In genomic region chr1:209692745-209693504, GRCh38 we compare ENCODE assay signal across 8 cellular contexts. TPM values are rescaled to one million over a fixed set of nuclear protein-coding genes. Genes with fewer than 3 reads are reported as not detected.
A peak's percentile ranks its signal among the peaks of the same experiment; 100 is the strongest.
DNase-seq lines count a peak whose midpoint lies in the region; ATAC-seq and TF ChIP-seq lines count a peak whose summit lies in the region.

No MANE protein-coding gene starts in this region.

- peaks cover 39 to 72% (median 53%) of the 10 kb centered on the region in 10 experiments for H3K4me1 ChIP-seq in BLaER1 treated with 17β-estradiol and CSF1 and Interleukin-3, amounts not matched to agents 10 nM and 100 nM
- H3K4me1 ChIP-seq in RWPE2 (ENCODE audit: insufficient read depth, poor library complexity, severe bottlenecking), result peaks cover 3% of the 10 kb centered on the region
- peaks cover 21% of the 10 kb centered on the region for H3K4me1 ChIP-seq in foreskin keratinocyte
- peaks cover 4% of the 10 kb centered on the region for H3K4me1 ChIP-seq in testis

- H3K9ac ChIP-seq in BLaER1 treated with 17β-estradiol and CSF1 and Interleukin-3, amounts not matched to agents 10 nM and 100 nM, result peak overlapping the region in 10 of 11 experiments; percentile 16 to 61 (median 42); a peak in 15 of 22 replicates

- WGBS in testis, 2 donors, result 2 to 7% methylated on average over 3 of the region's 3 CpGs

- intact Hi-C loops in activated T-helper 2 cell treated with anti-CD3 and anti-CD28 coated beads, Interferon-gamma antibody, Interleukin-2, Interleukin-4, amounts not matched to agents 10 μg/mL and 5 μg/mL and 100 μg/mL, durations not matched to agents 14 hours and 24 hours and 36 hours (cut with micrococcal nuclease), result loop anchor here (1.0 to 2.0 kb wide), 5 partner anchors 54 to 124 kb away; no protein-coding TSS in a partner anchor
- intact Hi-C loops in testis (cut with DNase I; ENCODE audit: low total_unique reads), result loop anchor here (5.0 to 10.0 kb wide), 2 partner anchors 52 to 116 kb away; no protein-coding TSS in a partner anchor

- H3K9me3 Mint-ChIP-seq in activated T-helper 2 cell treated with anti-CD3 and anti-CD28 coated beads, Interferon-gamma antibody, Interleukin-2, Interleukin-4, amounts not matched to agents 10 μg/mL and 5 μg/mL and 100 μg/mL, durations not matched to agents 14 hours and 24 hours and 36 hours, result no peaks in the 10 kb centered on the region

- DNase-seq in RWPE2 (ENCODE audit: low spot score) (no peak), foreskin keratinocyte (peak; percentile 47 to 75), occipital lobe (lab: John Stamatoyannopoulos, UW) (peak; percentile 33), testis (peak; percentile 82)
- DNase-seq in activated T-helper 2 cell treated with anti-CD3 and anti-CD28 coated beads, Interferon-gamma antibody, Interleukin-2, Interleukin-4, amounts not matched to agents 10 μg/mL and 5 μg/mL and 100 μg/mL, durations not matched to agents 14 hours and 24 hours and 36 hours (ENCODE audit: low spot score), result peak; percentile 50

- H3K4me2 ChIP-seq in BLaER1 treated with 17β-estradiol and CSF1 and Interleukin-3, amounts not matched to agents 10 nM and 100 nM, result peak overlapping the region; percentile 58 to 79 (median 72)

- peak overlapping the region in 10 of 11 experiments; percentile 60 to 75 (median 64); a peak in 20 of 22 replicates for H3K27ac ChIP-seq in BLaER1 treated with 17β-estradiol and CSF1 and Interleukin-3, amounts not matched to agents 10 nM and 100 nM
- H3K27ac ChIP-seq in RWPE2 (ENCODE audit: poor library complexity, severe bottlenecking) (no peak overlapping the region), foreskin keratinocyte (no peak overlapping the region), testis (no peak overlapping the region)

- H3K4me1 Mint-ChIP-seq in activated T-helper 2 cell treated with anti-CD3 and anti-CD28 coated beads, Interferon-gamma antibody, Interleukin-2, Interleukin-4, amounts not matched to agents 10 μg/mL and 5 μg/mL and 100 μg/mL, durations not matched to agents 14 hours and 24 hours and 36 hours (ENCODE audit: low read depth), result peaks cover 43% of the 10 kb centered on the region

- peaks cover 25% of the 10 kb centered on the region for H3K36me3 Mint-ChIP-seq in activated T-helper 2 cell treated with anti-CD3 and anti-CD28 coated beads, Interferon-gamma antibody, Interleukin-2, Interleukin-4, amounts not matched to agents 10 μg/mL and 5 μg/mL and 100 μg/mL, durations not matched to agents 14 hours and 24 hours and 36 hours (ENCODE audit: low read depth)

- no peaks in the 10 kb centered on the region for H3K27me3 ChIP-seq in BLaER1 treated with 17β-estradiol and CSF1 and Interleukin-3, amounts not matched to agents 10 nM and 100 nM
- H3K27me3 ChIP-seq in RWPE2 (ENCODE audit: insufficient read depth, poor library complexity, severe bottlenecking) (no peaks in the 10 kb centered on the region), foreskin keratinocyte (no peaks in the 10 kb centered on the region), testis (no peaks in the 10 kb centered on the region)

- TF ChIP-seq POLR2A in testis (IDR thresholded peaks at IDR 0.05), result no peak

- H4K20me1 ChIP-seq in BLaER1 treated with 17β-estradiol and CSF1 and Interleukin-3, amounts not matched to agents 10 nM and 100 nM, result no peaks in the 10 kb centered on the region

- no peaks in the 10 kb centered on the region for H3K27me3 Mint-ChIP-seq in activated T-helper 2 cell treated with anti-CD3 and anti-CD28 coated beads, Interferon-gamma antibody, Interleukin-2, Interleukin-4, amounts not matched to agents 10 μg/mL and 5 μg/mL and 100 μg/mL, durations not matched to agents 14 hours and 24 hours and 36 hours (ENCODE audit: low read depth)

- H3K36me3 ChIP-seq in BLaER1 treated with 17β-estradiol and CSF1 and Interleukin-3, amounts not matched to agents 10 nM and 100 nM, result peaks cover 0 to 4% (median 0%) of the 10 kb centered on the region in 11 experiments; a peak in 1 of 22 replicates
- H3K36me3 ChIP-seq in RWPE2 (ENCODE audit: low read depth), result no peaks in the 10 kb centered on the region
- H3K36me3 ChIP-seq in testis (ENCODE audit: low read depth, missing control alignments), result no peaks in the 10 kb centered on the region

- TF ChIP-seq CTCF in LNCAP (IDR thresholded peaks at IDR 0.05), result peak; percentile 94
- peak; percentile 76 for TF ChIP-seq CTCF in RWPE2 (IDR thresholded peaks at IDR 0.05; ENCODE audit: poor library complexity, severe bottlenecking)
- TF ChIP-seq CTCF in foreskin keratinocyte (conservative IDR thresholded peaks at IDR 0.05), result peak; percentile 98
- peak; percentile 75 to 83 (median 76) for TF ChIP-seq CTCF in testis (IDR thresholded peaks at IDR 0.05)

- H3K9me3 ChIP-seq in BLaER1 treated with 17β-estradiol and CSF1 and Interleukin-3, amounts not matched to agents 10 nM and 100 nM (replicated peaks in 1 of 11), result peaks cover 0 to 7% (median 0%) of the 10 kb centered on the region in 11 experiments; a peak in 1 of 22 replicates
- H3K9me3 ChIP-seq in RWPE2 (ENCODE audit: severe bottlenecking) (no peaks in the 10 kb centered on the region), testis (no peaks in the 10 kb centered on the region)

- H3K4me3 ChIP-seq in BLaER1 treated with 17β-estradiol and CSF1 and Interleukin-3, amounts not matched to agents 10 nM and 100 nM, result no peak overlapping the region
- H3K4me3 ChIP-seq in RWPE2 (ENCODE audit: severe bottlenecking) (no peak overlapping the region), testis (no peak overlapping the region)

- ATAC-seq in GM19395 (IDR thresholded peaks at IDR 0.05; ENCODE audit: unreplicated experiment) (peak; percentile 85), RWPE2 (ENCODE audit: low read depth) (peak; percentile 48; the same call in 2 of the 3 replicates), foreskin keratinocyte (peak; percentile 52)

- H3K4me3 Mint-ChIP-seq in activated T-helper 2 cell treated with anti-CD3 and anti-CD28 coated beads, Interferon-gamma antibody, Interleukin-2, Interleukin-4, amounts not matched to agents 10 μg/mL and 5 μg/mL and 100 μg/mL, durations not matched to agents 14 hours and 24 hours and 36 hours (ENCODE audit: low read depth), result no peak overlapping the region

- peak overlapping the region; percentile 53 for H3K27ac Mint-ChIP-seq in activated T-helper 2 cell treated with anti-CD3 and anti-CD28 coated beads, Interferon-gamma antibody, Interleukin-2, Interleukin-4, amounts not matched to agents 10 μg/mL and 5 μg/mL and 100 μg/mL, durations not matched to agents 14 hours and 24 hours and 36 hours

RNA-seq across cellular contexts. Expression of gene HSD11B1, which starts 11.7 kb away (rescaled TPM):
- total RNA-seq in activated T-helper 2 cell treated with anti-CD3 and anti-CD28 coated beads, Interferon-gamma antibody, Interleukin-2, Interleukin-4, amounts not matched to agents 10 μg/mL and 5 μg/mL and 100 μg/mL, durations not matched to agents 14 hours and 24 hours and 36 hours, result 8.2 and 8.6 TPM in 2 replicates
- total RNA-seq in foreskin keratinocyte, result 0.56 and 0.61 TPM in 2 replicates
- polyA plus RNA-seq in foreskin keratinocyte, result 0.29 and 0.54 TPM in 2 replicates
- not detected for total RNA-seq in occipital lobe
- 10 to 100 TPM; 17.6 to 18.0 TPM for total RNA-seq in testis
- 19.5 TPM for polyA plus RNA-seq in testis (ENCODE audit: insufficient read depth, low read depth, low replicate concordance)

RNA-seq across cellular contexts. Expression of gene G0S2, which starts 17.7 kb away (rescaled TPM):
- total RNA-seq in activated T-helper 2 cell treated with anti-CD3 and anti-CD28 coated beads, Interferon-gamma antibody, Interleukin-2, Interleukin-4, amounts not matched to agents 10 μg/mL and 5 μg/mL and 100 μg/mL, durations not matched to agents 14 hours and 24 hours and 36 hours, result 49.3 and 49.4 TPM in 2 replicates
- total RNA-seq in foreskin keratinocyte (19.7 and 24.0 TPM in 2 replicates), occipital lobe (2.3 TPM), testis (10 to 100 TPM; 73.5 to 84.1 TPM)
- polyA plus RNA-seq in foreskin keratinocyte (22.5 and 29.7 TPM in 2 replicates), testis (ENCODE audit: insufficient read depth, low read depth, low replicate concordance) (59.1 TPM)

RNA-seq across cellular contexts. Expression of gene LAMB3, which starts 40.7 kb away (rescaled TPM):
- 11.3 and 11.5 TPM in 2 replicates for total RNA-seq in activated T-helper 2 cell treated with anti-CD3 and anti-CD28 coated beads, Interferon-gamma antibody, Interleukin-2, Interleukin-4, amounts not matched to agents 10 μg/mL and 5 μg/mL and 100 μg/mL, durations not matched to agents 14 hours and 24 hours and 36 hours
- 1,286 and 1,603 TPM in 2 replicates for total RNA-seq in foreskin keratinocyte
- 823 and 1,080 TPM in 2 replicates for polyA plus RNA-seq in foreskin keratinocyte
- total RNA-seq in occipital lobe, result 1.7 TPM
- total RNA-seq in testis, result 1 to 10 TPM; 1.6 to 2.0 TPM
- 1.7 TPM for polyA plus RNA-seq in testis (ENCODE audit: insufficient read depth, low read depth, low replicate concordance)

Comparison
In these comparisons a context has a peak if more than half of its experiments do, and no peak if none do; other contexts are left out.
1. H3K27ac ChIP-seq: peak in BLaER1 treated with 17β-estradiol and CSF1 and Interleukin-3, amounts not matched to agents 10 nM and 100 nM (10 of 11); none in RWPE2 (single experiment), foreskin keratinocyte (single experiment) and testis (0 of 2).
2. RNA of gene LAMB3, which starts 40.7 kb away (total RNA-seq): 1,286 to 1,603 TPM in foreskin keratinocyte; 11.3 to 11.5 TPM in activated T-helper 2 cell treated with anti-CD3 and anti-CD28 coated beads, Interferon-gamma antibody, Interleukin-2, Interleukin-4, amounts not matched to agents 10 μg/mL and 5 μg/mL and 100 μg/mL, durations not matched to agents 14 hours and 24 hours and 36 hours, 1.6 to 2.0 TPM in testis and 1.7 TPM in occipital lobe (single experiment); every median in the first group is over 100 times any median in the second.
3. Peak in every context shown above with its lines, with median percentiles within 50 percentile points of each other: ATAC-seq and CTCF ChIP-seq.